ENCODE assay signal across 8 cellular contexts in the genomic region with DNA sequence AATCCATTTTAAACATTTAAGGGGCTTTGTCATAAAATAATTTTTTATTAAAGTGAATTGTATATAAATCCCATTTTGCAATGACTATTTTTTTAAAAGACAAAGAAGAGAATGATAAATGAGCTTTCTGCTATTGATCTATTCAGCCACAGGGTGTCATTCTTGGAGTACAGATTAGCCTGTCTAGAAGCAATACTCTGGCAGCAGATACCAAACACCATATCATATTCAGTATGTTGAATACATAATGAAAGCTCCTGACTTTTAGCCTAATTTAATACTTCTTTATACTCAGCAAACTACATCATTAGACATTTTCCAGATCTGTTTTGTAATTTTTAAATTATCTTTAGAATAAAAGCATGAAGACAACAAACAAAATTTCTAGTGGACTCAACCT.
DNase-seq lines count a peak whose midpoint lies in the region; ATAC-seq and TF ChIP-seq lines count a peak whose summit lies in the region.

No MANE protein-coding gene starts in this region.

- H3K27ac ChIP-seq in AG04450 (ENCODE audit: low read depth, low read length) (no peak overlapping the region), Panc1 (ENCODE audit: low read length) (no peak overlapping the region), Peyer's patch (no peak overlapping the region)

- POLR2A ChIA-PET in AG04450 (lab: Yijun Ruan, JAX): interaction anchor here (0.8 to 1.8 kb wide), 3 partner anchors 211 to 494 kb away, joined by 3 to 6 read pairs (median 6); no protein-coding TSS in a partner anchor
- POLR2A ChIA-PET in Panc1 (lab: Charles Lee): interaction anchor here (0.6 kb wide), 1 partner anchor 471 kb away, joined by 3 read pairs; no protein-coding TSS in a partner anchor

- DNase-seq in AG04450 (ENCODE audit: low read depth, low spot score) (peak; percentile 4), HS-27A (ENCODE audit: low read depth) (peak; percentile 54), Panc1 (ENCODE audit: low read depth, low spot score) (peak; percentile 41), fibroblast of the conjunctiva (ENCODE audit: low read depth) (peak; percentile 59), retinal pigment epithelial cell (ENCODE audit: low read depth) (peak; percentile 51), Peyer's patch (no peak)

- no peaks in the 10 kb centered on the region for H3K27me3 ChIP-seq in AG04450 (ENCODE audit: control insufficient read depth, insufficient read depth, low read length)
- H3K27me3 ChIP-seq in Panc1 (ENCODE audit: control insufficient read depth, insufficient read depth, low read length): no peaks in the 10 kb centered on the region
- no peaks in the 10 kb centered on the region for H3K27me3 ChIP-seq in Peyer's patch

- CTCF ChIA-PET in AG04450 (lab: Charles Lee): interaction anchor here (0.6 to 3.3 kb wide), 32 partner anchors 16 to 1697 kb away, joined by 3 to 42 read pairs (median 4); a partner anchor contains a TSS
- CTCF ChIA-PET in Panc1 (lab: Charles Lee): interaction anchor here (0.5 kb wide), 1 partner anchor 425 kb away, joined by 4 read pairs; no protein-coding TSS in a partner anchor

- intact Hi-C loops in Panc1 (cut with micrococcal nuclease; ENCODE audit: unreplicated experiment): loop anchor here (1.0 to 2.0 kb wide), 3 partner anchors 202 to 570 kb away; no protein-coding TSS in a partner anchor

- in situ Hi-C loops in Panc1 (cut with HindIII; ENCODE audit: low pct_unique_long_range_greater_than_20kb, low sequenced_read_pairs): no loop called here

- H3K9me3 ChIP-seq in AG04450 (ENCODE audit: control insufficient read depth, insufficient read depth, low read length) (no peaks in the 10 kb centered on the region), Panc1 (ENCODE audit: control insufficient read depth, insufficient read depth, low read depth, low read length) (no peaks in the 10 kb centered on the region), Peyer's patch (no peaks in the 10 kb centered on the region)

- H3K36me3 ChIP-seq in Panc1 (ENCODE audit: control insufficient read depth, insufficient read depth, low read length) (no peaks in the 10 kb centered on the region), Peyer's patch (no peaks in the 10 kb centered on the region)

- peak; percentile 44 for TF ChIP-seq CTCF in AG04450 (IDR thresholded peaks at IDR 0.05; ENCODE audit: low read depth, low read length)
- peak; percentile 46; the same call in 1 of the 2 replicates for TF ChIP-seq CTCF in Panc1 (IDR thresholded peaks at IDR 0.05)
- TF ChIP-seq CTCF in retinal pigment epithelial cell (conservative IDR thresholded peaks at IDR 0.05; ENCODE audit: low read depth, low read length): peak; percentile 60
- TF ChIP-seq CTCF in Peyer's patch (IDR thresholded peaks at IDR 0.05): peak in 3 of 6 experiments; percentile 49 to 62 (median 53)

- TF ChIP-seq POLR2A in Peyer's patch (IDR thresholded peaks at IDR 0.05): no peak

- BruUV-seq in Panc1 (replicated peaks; lab: Mats Ljungman, UMichigan): no TSS peak

- H3K4me3 ChIP-seq in AG04450 (ENCODE audit: low read depth, low read length) (no peak overlapping the region), Panc1 (ENCODE audit: low read depth in 2 of 2, low read length in 2 of 2) (no peak overlapping the region), retinal pigment epithelial cell (ENCODE audit: low read length) (no peak overlapping the region), Peyer's patch (no peak overlapping the region)

- peak; percentile 81 for ATAC-seq in Panc1
- no peak for ATAC-seq in GM18502 (IDR thresholded peaks at IDR 0.05; ENCODE audit: poor library complexity, unreplicated experiment)
- ATAC-seq in HG02885 (IDR thresholded peaks at IDR 0.05; ENCODE audit: poor library complexity, unreplicated experiment): no peak

- H3K4me1 ChIP-seq in Panc1 (ENCODE audit: control insufficient read depth, insufficient read depth, low read length) (no peaks in the 10 kb centered on the region), Peyer's patch (no peaks in the 10 kb centered on the region)

Comparison
In these comparisons a context has a peak if more than half of its experiments do, and no peak if none do; other contexts are left out.
1. DNase-seq: peak in AG04450 (single experiment), HS-27A (single experiment), Panc1 (single experiment), fibroblast of the conjunctiva (single experiment) and retinal pigment epithelial cell (single experiment); none in Peyer's patch (0 of 3).